8 cellular contexts compared by ENCODE assay signal in the genomic region with DNA sequence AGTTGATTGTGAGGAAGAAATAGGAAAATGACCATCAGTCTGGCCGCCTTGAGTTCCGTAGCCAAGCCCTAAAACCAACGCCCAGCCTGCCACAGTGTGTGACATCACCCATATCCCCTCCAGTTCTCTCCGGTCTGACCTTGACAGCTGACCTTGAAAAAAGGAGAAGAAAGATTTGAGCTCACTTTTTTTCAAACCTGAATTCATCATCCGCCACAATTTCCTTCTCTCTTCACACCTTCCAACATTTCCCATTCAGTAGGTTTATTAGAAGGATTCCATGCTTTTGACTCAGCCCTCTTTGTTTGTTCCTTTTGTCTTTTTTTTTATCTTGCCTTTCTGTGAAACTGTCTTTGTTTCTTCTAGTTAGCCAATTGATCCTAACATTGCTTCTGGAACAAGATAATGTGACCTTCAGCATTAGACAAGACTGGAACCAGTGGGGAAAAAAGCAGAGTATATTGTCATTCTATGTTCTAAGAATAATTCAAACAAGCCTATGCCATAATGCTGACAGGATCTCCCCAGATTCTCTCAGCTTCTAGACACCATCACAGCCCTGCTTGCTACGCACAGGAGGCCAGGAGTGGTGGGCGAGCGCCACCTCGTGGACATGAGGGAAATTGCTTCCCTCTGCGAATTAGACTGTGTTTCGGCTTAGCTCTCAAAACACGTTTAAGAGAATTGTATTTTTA.
DNase-seq lines count a peak whose midpoint lies in the region; TF ChIP-seq lines count a peak whose summit lies in the region.

No MANE protein-coding gene starts in this region.

- DNase-seq in activated CD8-positive, alpha-beta memory T cell treated with anti-CD3 and anti-CD28 coated beads for 24 hours, result peak; percentile 71
- DNase-seq in activated CD8-positive, alpha-beta memory T cell treated with anti-CD3 and anti-CD28 coated beads, Interleukin-2, amount 50 U/mL, for 4 hours, result no peak
- DNase-seq in HFFc6, result peak; percentile 31
- DNase-seq in MG63, result peak; percentile 51
- DNase-seq in SK-MEL-5 (ENCODE audit: low read depth, low spot score), result peak; percentile 76
- peak; percentile 34 for DNase-seq in amniotic epithelial cell (ENCODE audit: low read depth)
- DNase-seq in left ventricle myocardium inferior, result peak; percentile 43
- DNase-seq in putamen (ENCODE audit: low spot score), result peak; percentile 75

- H3K27me3 Mint-ChIP-seq in HFFc6 (ENCODE audit: insufficient read depth), result peaks cover 13% of the 10 kb centered on the region

- H3K4me1 ChIP-seq in left ventricle myocardium inferior, result peaks cover 39% of the 10 kb centered on the region

- intact Hi-C loops in left ventricle myocardium inferior (cut with micrococcal nuclease), result loop anchor here (5.0 to 10.0 kb wide), 2 partner anchors 259 to 312 kb away; no protein-coding TSS in a partner anchor

- TF ChIP-seq CTCF in HFFc6 (IDR thresholded peaks at IDR 0.05), result peak; percentile 100
- peak; percentile 100 for TF ChIP-seq CTCF in left ventricle myocardium inferior (IDR thresholded peaks at IDR 0.05; ENCODE audit: borderline replicate concordance)

- no peak overlapping the region for H3K4me3 Mint-ChIP-seq in HFFc6

- no peaks in the 10 kb centered on the region for H3K36me3 Mint-ChIP-seq in HFFc6 (ENCODE audit: low read depth)

- no peaks in the 10 kb centered on the region for H3K9me3 ChIP-seq in MG63
- no peaks in the 10 kb centered on the region for H3K9me3 ChIP-seq in left ventricle myocardium inferior (replicated peaks)

- peaks cover 22% of the 10 kb centered on the region for H3K4me1 Mint-ChIP-seq in HFFc6 (ENCODE audit: low read depth)

- in situ Hi-C loops in SK-MEL-5 (cut with HindIII; ENCODE audit: low pct_unique_long_range_greater_than_20kb, low sequenced_read_pairs), result no loop called here

- H3K36me3 ChIP-seq in MG63, result no peaks in the 10 kb centered on the region
- H3K36me3 ChIP-seq in left ventricle myocardium inferior, result no peaks in the 10 kb centered on the region

- no peak overlapping the region for H3K27ac ChIP-seq in left ventricle myocardium inferior (replicated peaks)

- no peaks in the 10 kb centered on the region for H3K9me3 Mint-ChIP-seq in HFFc6

- no peak overlapping the region for H3K27ac Mint-ChIP-seq in HFFc6

- H3K27me3 ChIP-seq in MG63 (peaks cover 35% of the 10 kb centered on the region), left ventricle myocardium inferior (ENCODE audit: low read depth) (no peaks in the 10 kb centered on the region)

- H3K4me3 ChIP-seq in MG63 (no peak overlapping the region), left ventricle myocardium inferior (no peak overlapping the region)
